Comparison of ENCODE assay signal across 18 cellular contexts in genomic region chr18:79454034-79454735, GRCh38. TPM values are rescaled to one million over a fixed set of nuclear protein-coding genes. Genes with fewer than 3 reads are reported as not detected.
DNase-seq lines count a peak whose midpoint lies in the region; ATAC-seq and TF ChIP-seq lines count a peak whose summit lies in the region.
"Had no signal": no experiment of that assay in that cellular context is flagged by ENCODE, and none has a peak within 500 bp of the region (broad histone marks: within the 10 kb centered on the region; RNA-seq: fewer than 3 reads in every experiment).

No MANE protein-coding gene starts in this region.

- H3K4me3 ChIP-seq in AG10803 (ENCODE audit: low read length) (no peak overlapping the region), OCI-LY1 (ENCODE audit: low read depth, low read length, poor library complexity, severe bottlenecking) (no peak overlapping the region), fibroblast of pulmonary artery (replicated peaks; ENCODE audit: low read depth, low read length) (no peak overlapping the region), prostate gland (no peak overlapping the region)
- H3K4me3 ChIP-seq: neural progenitor cell, uterus had no signal

- WGBS in prostate gland = 72% methylated on average over 23 of the region's 26 CpGs

- no peaks in the 10 kb centered on the region for H3K79me2 ChIP-seq in OCI-LY1 (ENCODE audit: insufficient read depth, low read length)

- TF ChIP-seq CTCF in AG10803 (conservative IDR thresholded peaks at IDR 0.05; ENCODE audit: low read length) (no peak), OCI-LY1 (IDR thresholded peaks at IDR 0.05; ENCODE audit: low read length) (no peak), fibroblast of pulmonary artery (IDR thresholded peaks at IDR 0.05; ENCODE audit: low read length, missing control alignments) (no peak), prostate gland (IDR thresholded peaks at IDR 0.05) (no peak)

- DNase-seq in AG10803 (ENCODE audit: low read depth) (peak; percentile 56), fibroblast of pulmonary artery (ENCODE audit: low read depth) (peak; percentile 47), prostate gland (ENCODE audit: low spot score) (peak; percentile 34), HuH-7.5 (ENCODE audit: low spot score) (no peak)
- DNase-seq: effector CD4-positive, alpha-beta T cell; foreskin keratinocyte; KBM-7; mesendoderm; NCI-H1092 treated with DMSO at 0.1 percent for 48 hours; T-helper 1 cell had no signal

- H3K4me1 ChIP-seq in OCI-LY1 (ENCODE audit: insufficient read depth, low read length, severe bottlenecking) (peaks cover 32% of the 10 kb centered on the region), prostate gland (replicated peaks) (peaks cover 4% of the 10 kb centered on the region)
- H3K4me1 ChIP-seq: neural progenitor cell had no signal

- no peak for TF ChIP-seq POLR2A in prostate gland (IDR thresholded peaks at IDR 0.05)

- no peaks in the 10 kb centered on the region for H4K20me1 ChIP-seq in OCI-LY1 (ENCODE audit: insufficient read depth, low read length)

- H2AFZ ChIP-seq in OCI-LY1 (ENCODE audit: low read length) = no peak overlapping the region
- H2AFZ ChIP-seq: neural progenitor cell had no signal

- H3K9me2 ChIP-seq in OCI-LY1 (ENCODE audit: low read depth, low read length) = no peaks in the 10 kb centered on the region

- H3K27ac ChIP-seq in OCI-LY1 (ENCODE audit: low read depth, low read length, poor library complexity, severe bottlenecking) (peak overlapping the region; percentile 89), prostate gland (no peak overlapping the region)
- H3K27ac ChIP-seq: foreskin keratinocyte, neural progenitor cell, uterus had no signal

- H3K4me2 ChIP-seq in OCI-LY1 (ENCODE audit: low read length) = no peak overlapping the region
- H3K4me2 ChIP-seq: neural progenitor cell had no signal

- no peaks in the 10 kb centered on the region for H3K9me3 ChIP-seq in OCI-LY1 (ENCODE audit: low read length)
- H3K9me3 ChIP-seq in prostate gland = no peaks in the 10 kb centered on the region
- H3K9me3 ChIP-seq: uterus had no signal

- peak overlapping the region; percentile 32; the same call in 1 of the 2 replicates for H3K9ac ChIP-seq in OCI-LY1 (ENCODE audit: low read length)
- H3K9ac ChIP-seq: neural progenitor cell had no signal

- H3K27me3 ChIP-seq in OCI-LY1 (ENCODE audit: insufficient read depth, low read length) (no peaks in the 10 kb centered on the region), prostate gland (replicated peaks; ENCODE audit: insufficient read depth) (no peaks in the 10 kb centered on the region)
- H3K27me3 ChIP-seq: foreskin keratinocyte, neural progenitor cell, uterus had no signal

- ATAC-seq in GM19351 (IDR thresholded peaks at IDR 0.05; ENCODE audit: unreplicated experiment) (no peak), SK-N-SH treated with all-trans-retinoic acid at 6 μM for 48 hours (no peak), HG02870 (IDR thresholded peaks at IDR 0.05; ENCODE audit: unreplicated experiment) (no peak)
- ATAC-seq: activated CD4-positive, CD25-positive, alpha-beta regulatory T cell treated with anti-CD3 and anti-CD28 coated beads, Interleukin-2, amount 50 U/mL, for 24 hours; foreskin keratinocyte had no signal

- H3K36me3 ChIP-seq in OCI-LY1 (ENCODE audit: insufficient read depth, low read length) (peaks cover 91% of the 10 kb centered on the region), prostate gland (no peaks in the 10 kb centered on the region)
- H3K36me3 ChIP-seq: neural progenitor cell, uterus had no signal

- intact Hi-C loops in prostate gland (cut with DNase I) = no loop called here

- H3F3A ChIP-seq in OCI-LY1 (ENCODE audit: insufficient read depth, low read length) = no peaks in the 10 kb centered on the region

TF ChIP-seq in SK-N-SH treated with all-trans-retinoic acid at 6 μM for 48 hours, 23 proteins besides CTCF, POLR2A, EP300 and RAD21:
- TF ChIP-seq CREB5 (CRISPR knock-in tag; IDR thresholded peaks at IDR 0.05; ENCODE audit: low read depth) (no peak), ZC3H10 (CRISPR knock-in tag; IDR thresholded peaks at IDR 0.05) (no peak), ZNF70 (CRISPR knock-in tag; IDR thresholded peaks at IDR 0.05) (no peak), GLIS3 (CRISPR knock-in tag; IDR thresholded peaks at IDR 0.05) (no peak), ESRRG (CRISPR knock-in tag; IDR thresholded peaks at IDR 0.05) (no peak), ARNTL (CRISPR knock-in tag; IDR thresholded peaks at IDR 0.05; ENCODE audit: borderline replicate concordance, low read depth) (no peak), ZFP30 (CRISPR knock-in tag; IDR thresholded peaks at IDR 0.05) (no peak), OSR1 (CRISPR knock-in tag; IDR thresholded peaks at IDR 0.05) (no peak), POU6F1 (CRISPR knock-in tag; IDR thresholded peaks at IDR 0.05; ENCODE audit: borderline replicate concordance, low read depth) (no peak), SNAI2 (CRISPR knock-in tag; IDR thresholded peaks at IDR 0.05) (no peak), TSHZ2 (CRISPR knock-in tag; IDR thresholded peaks at IDR 0.05) (no peak), RARB (CRISPR knock-in tag; IDR thresholded peaks at IDR 0.05) (no peak)

RNA-seq across cellular contexts. Expression of gene NFATC1, which starts 58.5 kb away (rescaled TPM):
- 10 to 100 TPM; 16.8 to 24.6 TPM for total RNA-seq in prostate gland
- total RNA-seq: RPMI7951 had no signal
